4 cellular contexts compared by ENCODE assay signal in the genomic region with DNA sequence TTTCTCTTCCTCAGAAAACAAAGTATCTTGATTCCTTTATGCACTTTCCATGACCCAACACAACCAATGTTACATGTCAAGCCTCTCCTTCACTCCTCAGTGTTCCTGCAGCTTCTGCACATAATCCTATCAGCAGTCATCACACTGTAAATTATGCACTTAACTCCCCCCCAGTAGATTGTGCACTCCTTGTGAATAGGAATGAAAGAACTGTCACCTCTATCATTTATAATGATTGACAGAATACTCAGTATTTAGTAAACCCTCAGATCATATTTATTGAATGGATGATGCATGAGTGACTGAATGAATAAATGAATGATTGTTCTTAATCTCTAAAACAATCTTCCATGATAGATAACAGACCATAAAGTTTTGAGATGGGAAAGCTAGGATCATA.
"Had no signal": no experiment of that assay in that cellular context is flagged by ENCODE, and none has a peak within 500 bp of the region (broad histone marks: within the 10 kb centered on the region; RNA-seq: fewer than 3 reads in every experiment).

No MANE protein-coding gene starts in this region.

- H3K27ac ChIP-seq: HL-60 had no signal

- DNase-seq: IMR-90, KBM-7 had no signal

- H3K4me3 ChIP-seq: K562 had no signal
